14 cellular contexts compared by ENCODE assay signal in genomic region chr2:233489666-233490065, GRCh38.
A peak's percentile ranks its signal among the peaks of the same experiment; 100 is the strongest.
DNase-seq lines count a peak whose midpoint lies in the region; ATAC-seq and TF ChIP-seq lines count a peak whose summit lies in the region.
"Had no signal": no experiment of that assay in that cellular context is flagged by ENCODE, and none has a peak within 500 bp of the region (broad histone marks: within the 10 kb centered on the region; RNA-seq: fewer than 3 reads in every experiment).

No MANE protein-coding gene starts in this region.

- intact Hi-C loops in sciatic nerve (cut with DNase I) = no loop called here

- peaks cover 44% of the 10 kb centered on the region for H3K36me3 ChIP-seq in SK-N-MC (ENCODE audit: insufficient read depth, low read length)

- H3K9ac ChIP-seq in SK-N-MC (ENCODE audit: insufficient read length) = no peak overlapping the region

- H3K9me3 ChIP-seq in SK-N-MC (ENCODE audit: low read depth, low read length) = no peaks in the 10 kb centered on the region

- H3K27ac ChIP-seq in SK-N-MC = 0 out of 2 replicates have a peak overlapping the region, but pooled peaks have one; percentile 39

- H3K4me3 ChIP-seq in AG10803 (ENCODE audit: low read length) (no peak overlapping the region), SK-N-MC (no peak overlapping the region)

- TF ChIP-seq CTCF in AG10803 (conservative IDR thresholded peaks at IDR 0.05; ENCODE audit: low read length) = no peak

- ATAC-seq in sciatic nerve (peak; percentile 79), GM18519 (IDR thresholded peaks at IDR 0.05; ENCODE audit: low FRiP score, unreplicated experiment) (no peak), GM21367 (IDR thresholded peaks at IDR 0.05; ENCODE audit: unreplicated experiment) (no peak)
- ATAC-seq: naive thymus-derived CD8-positive, alpha-beta T cell; WTC11 had no signal

- DNase-seq in AG10803 (ENCODE audit: low read depth) (peak; percentile 7), SK-N-MC (ENCODE audit: low read depth, low spot score) (no peak), fibroblast of gingiva (ENCODE audit: low read depth) (peak; percentile 59), sciatic nerve (ENCODE audit: low spot score) (no peak), NCI-H2171 treated with DMSO at 0.1 percent for 48 hours (lab: John Stamatoyannopoulos, UW) (no peak), activated gamma-delta T cell (lab: John Stamatoyannopoulos, UW) (no peak)
- DNase-seq: activated naive CD4-positive, alpha-beta T cell treated with anti-CD3 and anti-CD28 coated beads, Interleukin-2, amount 10 ng/mL, durations not matched to agents 7 days and 5 days; cerebellar nuclear complex; H7; naive thymus-derived CD8-positive, alpha-beta T cell; NCI-H1092 treated with DMSO at 0.1 percent for 48 hours had no signal

Comparison
In these comparisons a context has a peak if more than half of its experiments do, and no peak if none do; other contexts are left out.
1. DNase-seq: peak in AG10803 (single experiment) and fibroblast of gingiva (single experiment); none in SK-N-MC (single experiment), sciatic nerve (single experiment), NCI-H2171 treated with DMSO at 0.1 percent for 48 hours (single experiment) and activated gamma-delta T cell (single experiment).